ENCODE assay signal across 8 cellular contexts in the genomic region with DNA sequence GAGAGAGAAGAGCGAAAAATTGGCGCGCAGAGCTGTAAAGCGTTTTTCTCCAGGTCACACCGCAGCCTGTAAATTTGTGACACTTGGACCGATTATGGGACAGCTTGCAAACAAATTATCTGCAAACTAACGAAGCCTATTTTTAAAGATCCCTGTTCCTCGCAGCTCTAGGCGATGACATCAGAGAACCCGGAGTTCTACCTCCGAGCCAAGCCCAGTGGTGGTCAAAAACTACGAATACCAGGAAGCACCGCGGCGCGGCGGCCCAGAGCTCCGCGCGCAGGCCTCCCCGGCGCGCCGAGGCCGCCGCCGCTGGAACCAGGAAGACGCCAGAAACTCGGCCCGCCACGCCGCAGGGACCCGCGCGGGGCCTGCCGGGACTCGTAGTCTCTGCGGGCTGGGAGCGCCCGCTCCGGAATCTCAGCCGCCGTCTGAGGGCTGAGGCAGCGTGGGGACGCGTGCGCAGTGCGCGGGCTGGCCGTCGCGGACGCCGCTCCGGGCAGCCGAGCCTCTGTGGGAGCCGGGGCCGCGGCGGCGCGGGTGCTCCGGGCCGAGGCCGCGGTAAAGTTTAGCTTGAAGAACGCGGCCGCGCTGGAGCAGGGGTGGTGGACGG. TPM values are rescaled to one million over a fixed set of nuclear protein-coding genes. Genes with fewer than 3 reads are reported as not detected.
A peak's percentile ranks its signal among the peaks of the same experiment; 100 is the strongest.
DNase-seq lines count a peak whose midpoint lies in the region; ATAC-seq and TF ChIP-seq lines count a peak whose summit lies in the region.

Gene PLEKHA1 (plus strand): TSS at position 463 of the 613 bp plus-strand sequence. CDS start 18,493 bp downstream, outside the sequence.

- H3K4me3 ChIP-seq in AG04449 (ENCODE audit: low read depth, low read length) (peak within 1 kb of the TSS; percentile 78), kidney epithelial cell (ENCODE audit: low read depth, low read length) (peak within 1 kb of the TSS; percentile 97)

- ATAC-seq in GM18909 (IDR thresholded peaks at IDR 0.05; ENCODE audit: poor library complexity, unreplicated experiment): peak; percentile 90
- ATAC-seq in HG03196 (IDR thresholded peaks at IDR 0.05; ENCODE audit: unreplicated experiment): peak; percentile 90

- H3K4me1 Mint-ChIP-seq in activated CD4-positive, alpha-beta T cell treated with anti-CD3 and anti-CD28 coated beads, Interleukin-2, amount 10 ng/mL, durations not matched to agents 24 days and 14 days: peaks cover 17% of the 10 kb centered on the region

- peaks cover 64% of the 10 kb centered on the region for H3K27me3 Mint-ChIP-seq in activated CD4-positive, alpha-beta T cell treated with anti-CD3 and anti-CD28 coated beads, Interleukin-2, amount 10 ng/mL, durations not matched to agents 24 days and 14 days

- intact Hi-C loops in activated CD4-positive, alpha-beta T cell treated with anti-CD3 and anti-CD28 coated beads, Interleukin-2, amount 10 ng/mL, durations not matched to agents 24 days and 14 days (cut with micrococcal nuclease): loop anchor here (1.0 to 10.0 kb wide), 5 partner anchors 33 to 780 kb away; partner anchors contain the start of genes BUB3, C10orf88 and FAM24B

- peak within 1 kb of the TSS; percentile 87 for H3K4me3 Mint-ChIP-seq in activated CD4-positive, alpha-beta T cell treated with anti-CD3 and anti-CD28 coated beads, Interleukin-2, amount 10 ng/mL, durations not matched to agents 24 days and 14 days

- H3K36me3 ChIP-seq in kidney epithelial cell (ENCODE audit: control insufficient read depth, insufficient read depth, low read length): no peaks in the 10 kb centered on the region

- CTCF ChIA-PET in AG04449 (lab: Yijun Ruan, JAX): interaction anchor here (1.2 to 3.0 kb wide), 6 partner anchors 12 to 192 kb away, joined by 3 to 16 read pairs (median 6); no protein-coding TSS in a partner anchor

- no peaks in the 10 kb centered on the region for H3K36me3 Mint-ChIP-seq in activated CD4-positive, alpha-beta T cell treated with anti-CD3 and anti-CD28 coated beads, Interleukin-2, amount 10 ng/mL, durations not matched to agents 24 days and 14 days (ENCODE audit: low read depth)

- H3K27ac Mint-ChIP-seq in activated CD4-positive, alpha-beta T cell treated with anti-CD3 and anti-CD28 coated beads, Interleukin-2, amount 10 ng/mL, durations not matched to agents 24 days and 14 days: peak within 1 kb of the TSS; percentile 92

- DNase-seq in AG04449 (ENCODE audit: low read depth, low spot score): peak; percentile 47
- DNase-seq in NCI-H345 (lab: John Stamatoyannopoulos, UW): peak; percentile 92
- peak; percentile 98 for DNase-seq in activated CD4-positive, alpha-beta T cell treated with anti-CD3 and anti-CD28 coated beads, Interleukin-2, amount 10 ng/mL, durations not matched to agents 24 days and 14 days
- peak; percentile 75 for DNase-seq in kidney epithelial cell (ENCODE audit: low read depth)
- peak; percentile 87 to 90 for DNase-seq in stimulated activated CD4-positive, alpha-beta T cell treated with anti-CD3 and anti-CD28 coated beads, Interleukin-15, amount 100 ng/mL, for 1 hour (ENCODE audit: low read depth in 1 of 2, low spot score in 1 of 2)

- TF ChIP-seq CTCF in AG04449 (IDR thresholded peaks at IDR 0.05; ENCODE audit: insufficient read depth, low read length, missing control alignments) (no peak), kidney epithelial cell (IDR thresholded peaks at IDR 0.05; ENCODE audit: insufficient read depth, low read length, poor library complexity, severe bottlenecking) (no peak)

- peak within 1 kb of the TSS; percentile 96 for H3K27ac ChIP-seq in cingulate gyrus (ENCODE audit: low read depth, low read length)

- POLR2A ChIA-PET in AG04449 (lab: Yijun Ruan, JAX): interaction anchor here (0.6 to 1.3 kb wide), 7 partner anchors 10 to 94 kb away, joined by 3 to 5 read pairs (median 3); no protein-coding TSS in a partner anchor

- no peaks in the 10 kb centered on the region for H3K27me3 ChIP-seq in kidney epithelial cell (ENCODE audit: control insufficient read depth, insufficient read depth, low read length)

- no peaks in the 10 kb centered on the region for H3K9me3 Mint-ChIP-seq in activated CD4-positive, alpha-beta T cell treated with anti-CD3 and anti-CD28 coated beads, Interleukin-2, amount 10 ng/mL, durations not matched to agents 24 days and 14 days

RNA-seq across cellular contexts. Expression of gene PLEKHA1, which starts in this region (rescaled TPM):
- total RNA-seq in activated CD4-positive, alpha-beta T cell treated with anti-CD3 and anti-CD28 coated beads, Interleukin-2, amount 10 ng/mL, durations not matched to agents 24 days and 14 days: 3.5 and 4.1 TPM in 2 replicates
- 42.5 and 48.7 TPM in 2 replicates for total RNA-seq in kidney epithelial cell

Comparison
In these comparisons a context has a peak if more than half of its experiments do, and no peak if none do; other contexts are left out.
1. Peak in every context shown above with its lines: DNase-seq, ATAC-seq, H3K4me3 ChIP-seq and H3K27ac ChIP-seq.
2. DNase-seq: peak in every context shown above with its lines; median percentile 98 in activated CD4-positive, alpha-beta T cell treated with anti-CD3 and anti-CD28 coated beads, Interleukin-2, amount 10 ng/mL, durations not matched to agents 24 days and 14 days; 92 in NCI-H345; 88 in stimulated activated CD4-positive, alpha-beta T cell treated with anti-CD3 and anti-CD28 coated beads, Interleukin-15, amount 100 ng/mL, for 1 hour; 75 in kidney epithelial cell; 47 in AG04449.